ENCODE assay signal across 1 cellular context in genomic region chr12:93438266-93439050, GRCh38.
A peak's percentile ranks its signal among the peaks of the same experiment; 100 is the strongest.
TF ChIP-seq lines count a peak whose summit lies in the region.

No MANE protein-coding gene starts in this region.

TF ChIP-seq in HEK293, 187 proteins besides CTCF, POLR2A, EP300 and RAD21 (continued from another document):
- no peak for TF ChIP-seq ZNF274 (IDR thresholded peaks at IDR 0.05; ENCODE audit: low read length)
- no peak for TF ChIP-seq ZNF274 (tag by site-specific recombination; IDR thresholded peaks at IDR 0.05; ENCODE audit: borderline replicate concordance)
- peak; percentile 74 for TF ChIP-seq PRDM10 (tag by site-specific recombination; IDR thresholded peaks at IDR 0.05)
- TF ChIP-seq ZBTB10 (tag by site-specific recombination; IDR thresholded peaks at IDR 0.05): no peak
- peak; percentile 97 for TF ChIP-seq ZNF664 (tag by site-specific recombination; IDR thresholded peaks at IDR 0.05)
TF ChIP-seq in HEK293: peak in this region for 3.
